12 cellular contexts compared by ENCODE assay signal in the genomic region with DNA sequence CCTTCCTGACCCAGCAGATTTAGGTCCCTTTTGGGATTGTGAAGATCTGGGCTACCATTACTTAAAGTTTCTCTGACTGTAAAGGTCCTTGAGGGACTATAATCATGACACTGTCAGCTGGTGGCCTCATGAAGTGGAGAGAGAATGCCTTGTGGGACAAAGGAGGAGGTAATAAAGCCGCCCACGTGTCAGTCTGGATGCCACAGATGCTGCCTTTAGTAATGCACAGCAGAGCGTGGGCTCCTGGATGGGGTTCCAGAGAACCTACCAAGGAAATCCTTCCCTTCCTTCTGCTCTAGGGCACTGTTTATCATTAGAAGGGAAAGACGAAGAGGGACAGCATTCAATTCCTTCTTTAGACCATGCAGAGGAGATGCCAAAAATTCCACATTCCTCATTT.
DNase-seq lines count a peak whose midpoint lies in the region; ATAC-seq and TF ChIP-seq lines count a peak whose summit lies in the region.
"Had no signal": no experiment of that assay in that cellular context is flagged by ENCODE, and none has a peak within 500 bp of the region (broad histone marks: within the 10 kb centered on the region; RNA-seq: fewer than 3 reads in every experiment).

No MANE protein-coding gene starts in this region.

- no peaks in the 10 kb centered on the region for H3K9me3 ChIP-seq in Loucy (ENCODE audit: insufficient read depth, low read depth, low read length)
- H3K9me3 ChIP-seq in trophoblast cell (ENCODE audit: insufficient read depth, low read depth, low read length) = no peaks in the 10 kb centered on the region
- H3K9me3 ChIP-seq in left lung = no peaks in the 10 kb centered on the region

- WGBS in trophoblast cell (ENCODE audit: extremely low coverage, insufficient coverage, insufficient read length) = no CpG with 5 or more reads among the region's 4 CpGs

- H2AK5ac ChIP-seq in trophoblast cell (ENCODE audit: low read length) = no peak overlapping the region

- no peaks in the 10 kb centered on the region for H4K20me1 ChIP-seq in Loucy (ENCODE audit: insufficient read depth, low read length, poor library complexity, severe bottlenecking)

- H3K27me3 ChIP-seq in Loucy (ENCODE audit: insufficient read depth, low read length, poor library complexity, severe bottlenecking) (no peaks in the 10 kb centered on the region), trophoblast cell (ENCODE audit: insufficient read depth, low read length) (no peaks in the 10 kb centered on the region), left lung (no peaks in the 10 kb centered on the region)

- no peak overlapping the region for H3K14ac ChIP-seq in trophoblast cell (ENCODE audit: low read length)

- no peak overlapping the region for H2BK5ac ChIP-seq in trophoblast cell (ENCODE audit: low read depth, low read length, poor library complexity)

- H2AFZ ChIP-seq in Loucy (ENCODE audit: low read length) = 0 out of 2 replicates have a peak overlapping the region, but pooled peaks have one; percentile 1
- H2AFZ ChIP-seq in trophoblast cell (ENCODE audit: insufficient read depth, low read length, poor library complexity) = no peak overlapping the region

- intact Hi-C loops in left lung (cut with DNase I) = no loop called here

- peak overlapping the region; percentile 35 for H2BK12ac ChIP-seq in trophoblast cell (ENCODE audit: low read length)

- H3K79me2 ChIP-seq in Loucy (ENCODE audit: insufficient read depth, low read length) (no peaks in the 10 kb centered on the region), trophoblast cell (ENCODE audit: control insufficient read depth, insufficient read depth, low read length, poor library complexity) (no peaks in the 10 kb centered on the region)

- no peak for TF ChIP-seq CTCF in Loucy (conservative IDR thresholded peaks at IDR 0.05; ENCODE audit: low read length)
- TF ChIP-seq CTCF in endothelial cell (IDR thresholded peaks at IDR 0.05; ENCODE audit: unreplicated experiment) = no peak
- TF ChIP-seq CTCF in left lung (IDR thresholded peaks at IDR 0.05) = no peak

- H3K27ac Mint-ChIP-seq in endothelial cell (ENCODE audit: unreplicated experiment) = peak overlapping the region; percentile 22

- no peak for ATAC-seq in left lung
- ATAC-seq in GM19324 (IDR thresholded peaks at IDR 0.05; ENCODE audit: low FRiP score, unreplicated experiment) = no peak

- no peaks in the 10 kb centered on the region for H3K9me3 Mint-ChIP-seq in endothelial cell (ENCODE audit: unreplicated experiment)

- no peak overlapping the region for H3K4me3 Mint-ChIP-seq in endothelial cell (ENCODE audit: unreplicated experiment)

- H3K23ac ChIP-seq in trophoblast cell (ENCODE audit: low read length) = no peak overlapping the region

- H4K12ac ChIP-seq in trophoblast cell (ENCODE audit: low read depth, low read length) = no peak overlapping the region

- H3K4me1 ChIP-seq in Loucy (ENCODE audit: insufficient read depth, low read length, poor library complexity, severe bottlenecking) (no peaks in the 10 kb centered on the region), trophoblast cell (ENCODE audit: control insufficient read depth in 1 of 2, insufficient read depth in 2 of 2, low read length in 2 of 2) (peaks cover 4% of the 10 kb centered on the region in 2 experiments), left lung (no peaks in the 10 kb centered on the region)

- H4K91ac ChIP-seq in trophoblast cell (ENCODE audit: low read depth, low read length) = no peak overlapping the region

- H3K27ac ChIP-seq in trophoblast cell (ENCODE audit: low read depth, low read length) (no peak overlapping the region), left lung (no peak overlapping the region)
- H3K27ac ChIP-seq: epithelial cell of prostate had no signal

- H3K27me3 Mint-ChIP-seq in endothelial cell (ENCODE audit: unreplicated experiment) = no peaks in the 10 kb centered on the region

- peak overlapping the region; percentile 16 for H4K8ac ChIP-seq in trophoblast cell (ENCODE audit: low read depth, low read length)

- no peak overlapping the region for H3K4me2 ChIP-seq in Loucy (ENCODE audit: low read depth, low read length, poor library complexity, severe bottlenecking)
- no peak overlapping the region for H3K4me2 ChIP-seq in trophoblast cell (ENCODE audit: low read length)

- H3K36me3 Mint-ChIP-seq in endothelial cell (ENCODE audit: low read depth, unreplicated experiment) = no peaks in the 10 kb centered on the region

- H3K9me2 ChIP-seq in Loucy (replicated peaks; ENCODE audit: low read depth, low read length) = no peaks in the 10 kb centered on the region

- no peak overlapping the region for H3K9ac ChIP-seq in Loucy (ENCODE audit: low read depth, low read length, poor library complexity, severe bottlenecking)
- no peak overlapping the region for H3K9ac ChIP-seq in trophoblast cell (ENCODE audit: low read length)

- H3K36me3 ChIP-seq in Loucy (ENCODE audit: insufficient read depth, low read length) (no peaks in the 10 kb centered on the region), trophoblast cell (ENCODE audit: control insufficient read depth in 1 of 2, insufficient read depth in 2 of 2, low read length in 2 of 2) (peaks cover 1 to 3% of the 10 kb centered on the region in 2 experiments), left lung (no peaks in the 10 kb centered on the region)

- DNase-seq in EH (ENCODE audit: low read depth) (peak; percentile 59), endothelial cell (ENCODE audit: low spot score) (no peak), trophoblast cell (no peak), middle frontal gyrus (ENCODE audit: extremely low spot score, low spot score) (no peak), left lung (no peak)
- DNase-seq: activated naive CD4-positive, alpha-beta T cell; NCI-H2029; NK-92 treated with Interleukin-12 subunit alpha and Interleukin-12 subunit beta, amount 100 ng/mL, for 24 hours; SIG-M5 had no signal

- no peak overlapping the region for H3K4ac ChIP-seq in trophoblast cell (ENCODE audit: low read depth, low read length)

- H3K4me3 ChIP-seq in Loucy (ENCODE audit: low read length, poor library complexity, severe bottlenecking) (no peak overlapping the region), trophoblast cell (ENCODE audit: low read depth, low read length) (no peak overlapping the region), left lung (no peak overlapping the region)

- no peaks in the 10 kb centered on the region for H3F3A ChIP-seq in Loucy (ENCODE audit: low read depth)

- peaks cover 3% of the 10 kb centered on the region for H3K79me1 ChIP-seq in trophoblast cell (ENCODE audit: low read length)

- peaks cover 19% of the 10 kb centered on the region for H3K4me1 Mint-ChIP-seq in endothelial cell (ENCODE audit: unreplicated experiment)

- H2BK120ac ChIP-seq in trophoblast cell (ENCODE audit: insufficient read depth, low read length, poor library complexity) = peak overlapping the region; percentile 24

- no peak overlapping the region for H3K18ac ChIP-seq in trophoblast cell (ENCODE audit: low read length)
